Comparison of ENCODE assay signal across 7 cellular contexts in the genomic region with DNA sequence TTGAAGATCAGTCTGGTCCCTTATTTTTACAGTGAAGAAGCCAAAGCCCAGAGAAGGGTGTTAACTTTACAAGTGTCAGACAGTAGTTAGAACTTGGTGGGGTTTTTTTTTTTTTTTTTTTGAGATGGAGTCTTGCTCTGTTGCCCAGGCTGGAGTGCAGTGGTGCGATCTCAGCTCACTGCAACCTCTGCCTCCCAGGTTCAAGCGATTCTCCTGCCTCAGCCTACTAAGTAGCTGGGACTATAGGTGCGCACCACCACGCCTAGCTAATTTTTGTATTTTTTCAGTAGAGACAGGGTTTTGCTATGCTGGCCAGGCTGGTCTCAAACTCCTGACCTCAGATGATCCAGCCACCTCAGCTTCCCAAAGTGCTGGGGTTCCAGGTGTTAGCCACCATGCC. TPM values are rescaled to one million over a fixed set of nuclear protein-coding genes. Genes with fewer than 3 reads are reported as not detected.
DNase-seq lines count a peak whose midpoint lies in the region; ATAC-seq and TF ChIP-seq lines count a peak whose summit lies in the region.
"Not testable (repeated sequence)": the region's sequence is repeated elsewhere in the genome, so short reads cannot be mapped to it uniquely, and the experiment has no call there.

No MANE protein-coding gene starts in this region.

- CTCF ChIA-PET in activated CD8-positive, alpha-beta T cell treated with anti-CD3 and anti-CD28 coated beads, Interleukin-2, amount 10 ng/mL, durations not matched to agents 7 days and 5 days (lab: Charles Lee): interaction anchor here (1.7 kb wide), 1 partner anchor 9 kb away, joined by 4 read pairs; no protein-coding TSS in a partner anchor

- POLR2A ChIA-PET in activated CD8-positive, alpha-beta T cell treated with anti-CD3 and anti-CD28 coated beads, Interleukin-2, amount 10 ng/mL, durations not matched to agents 7 days and 5 days (lab: Charles Lee): not testable (repeated sequence)

- H3K27me3 Mint-ChIP-seq in CD4-positive, CD25-positive, alpha-beta regulatory T cell; T-helper 17 cell; activated CD8-positive, alpha-beta T cell treated with anti-CD3 and anti-CD28 coated beads, Interleukin-2, amount 10 ng/mL, durations not matched to agents 7 days and 5 days (ENCODE audit: low read depth); activated naive CD4-positive, alpha-beta T cell treated with anti-CD3 and anti-CD28 coated beads, Interleukin-2, amount 50 U/mL, for 24 hours; dendritic cell treated with granulocyte-macrophage colony-stimulating factor and Interleukin-4, amounts not matched to agents 40 ng/mL and 50 ng/mL, for 4 days: not testable (repeated sequence)

- peaks cover 58% of the 10 kb centered on the region for H4K20me1 ChIP-seq in Loucy (ENCODE audit: insufficient read depth, low read length, poor library complexity, severe bottlenecking)
- peaks cover 18% of the 10 kb centered on the region for H4K20me1 ChIP-seq in osteoblast (ENCODE audit: insufficient read depth, low read length)

- not testable (repeated sequence) for H3F3A ChIP-seq in Loucy (ENCODE audit: low read depth)

- peaks cover 45% of the 10 kb centered on the region for H3K36me3 Mint-ChIP-seq in CD4-positive, CD25-positive, alpha-beta regulatory T cell
- H3K36me3 Mint-ChIP-seq in T-helper 17 cell (ENCODE audit: low read depth): not testable (repeated sequence)
- peaks cover 79% of the 10 kb centered on the region for H3K36me3 Mint-ChIP-seq in activated CD8-positive, alpha-beta T cell treated with anti-CD3 and anti-CD28 coated beads, Interleukin-2, amount 10 ng/mL, durations not matched to agents 7 days and 5 days (ENCODE audit: low read depth)
- H3K36me3 Mint-ChIP-seq in activated naive CD4-positive, alpha-beta T cell treated with anti-CD3 and anti-CD28 coated beads, Interleukin-2, amount 50 U/mL, for 24 hours: peaks cover 21% of the 10 kb centered on the region
- peaks cover 84% of the 10 kb centered on the region for H3K36me3 Mint-ChIP-seq in dendritic cell treated with granulocyte-macrophage colony-stimulating factor and Interleukin-4, amounts not matched to agents 40 ng/mL and 50 ng/mL, for 4 days (ENCODE audit: low read depth)

- not testable (repeated sequence) for H2AFZ ChIP-seq in Loucy (ENCODE audit: low read length); osteoblast (ENCODE audit: low read length)

- H3K9me3 ChIP-seq in CD4-positive, CD25-positive, alpha-beta regulatory T cell (ENCODE audit: control insufficient read depth in 2 of 2, low read length in 2 of 2); Loucy (ENCODE audit: insufficient read depth, low read depth, low read length); T-helper 17 cell (ENCODE audit: control insufficient read depth, low read length, poor library complexity, severe bottlenecking); osteoblast (ENCODE audit: low read depth, low read length): not testable (repeated sequence)

- peaks cover 66% of the 10 kb centered on the region for H3K36me3 ChIP-seq in CD4-positive, CD25-positive, alpha-beta regulatory T cell (ENCODE audit: control insufficient read depth, insufficient read depth, low read length)
- H3K36me3 ChIP-seq in Loucy (ENCODE audit: insufficient read depth, low read length) (peaks cover 40% of the 10 kb centered on the region), osteoblast (ENCODE audit: insufficient read depth, low read length) (peaks cover 61% of the 10 kb centered on the region)

- H3K27ac ChIP-seq in CD4-positive, CD25-positive, alpha-beta regulatory T cell (ENCODE audit: insufficient read depth, low read length, poor library complexity, severe bottlenecking): not testable (repeated sequence)
- peak overlapping the region; percentile 8 for H3K27ac ChIP-seq in osteoblast (ENCODE audit: low read depth, low read length)

- peak overlapping the region; percentile 43 for H3K4me3 ChIP-seq in CD4-positive, CD25-positive, alpha-beta regulatory T cell (ENCODE audit: low read depth, low read length)
- peak overlapping the region; percentile 16 for H3K4me3 ChIP-seq in Loucy (ENCODE audit: low read length, poor library complexity, severe bottlenecking)
- not testable (repeated sequence) for H3K4me3 ChIP-seq in osteoblast (ENCODE audit: insufficient read depth, low read length)

- H3K9ac ChIP-seq in Loucy (ENCODE audit: low read depth, low read length, poor library complexity, severe bottlenecking): not testable (repeated sequence)

- DNase-seq in CD4-positive, CD25-positive, alpha-beta regulatory T cell; T-helper 17 cell; activated CD8-positive, alpha-beta T cell treated with anti-CD3 and anti-CD28 coated beads, Interleukin-2, amount 10 ng/mL, durations not matched to agents 7 days and 5 days; osteoblast (ENCODE audit: insufficient read length, low spot score, missing footprints): not testable (repeated sequence)

- H3K27me3 ChIP-seq in CD4-positive, CD25-positive, alpha-beta regulatory T cell (ENCODE audit: control insufficient read depth, insufficient read depth, low read length); Loucy (ENCODE audit: insufficient read depth, low read length, poor library complexity, severe bottlenecking); osteoblast (ENCODE audit: insufficient read depth, low read length): not testable (repeated sequence)

- TF ChIP-seq CTCF in Loucy (conservative IDR thresholded peaks at IDR 0.05; ENCODE audit: low read length); osteoblast (IDR thresholded peaks at IDR 0.05; ENCODE audit: extremely low read depth, low read depth, low read length): not testable (repeated sequence)

- peaks cover 63% of the 10 kb centered on the region for H3K4me1 ChIP-seq in CD4-positive, CD25-positive, alpha-beta regulatory T cell (ENCODE audit: control insufficient read depth, insufficient read depth, low read length, poor library complexity, severe bottlenecking)
- H3K4me1 ChIP-seq in Loucy (ENCODE audit: insufficient read depth, low read length, poor library complexity, severe bottlenecking) (peaks cover 41% of the 10 kb centered on the region), osteoblast (ENCODE audit: insufficient read depth, low read length) (peaks cover 27% of the 10 kb centered on the region)

- H3K9me3 Mint-ChIP-seq in CD4-positive, CD25-positive, alpha-beta regulatory T cell; activated CD8-positive, alpha-beta T cell treated with anti-CD3 and anti-CD28 coated beads, Interleukin-2, amount 10 ng/mL, durations not matched to agents 7 days and 5 days (ENCODE audit: insufficient read depth); activated naive CD4-positive, alpha-beta T cell treated with anti-CD3 and anti-CD28 coated beads, Interleukin-2, amount 50 U/mL, for 24 hours; dendritic cell treated with granulocyte-macrophage colony-stimulating factor and Interleukin-4, amounts not matched to agents 40 ng/mL and 50 ng/mL, for 4 days: not testable (repeated sequence)

- peak overlapping the region; percentile 69 to 95 (median 75) for H3K27ac Mint-ChIP-seq in CD4-positive, CD25-positive, alpha-beta regulatory T cell
- H3K27ac Mint-ChIP-seq in T-helper 17 cell: peak overlapping the region; percentile 94
- not testable (repeated sequence) for H3K27ac Mint-ChIP-seq in activated CD8-positive, alpha-beta T cell treated with anti-CD3 and anti-CD28 coated beads, Interleukin-2, amount 10 ng/mL, durations not matched to agents 7 days and 5 days
- peak overlapping the region; percentile 89 for H3K27ac Mint-ChIP-seq in activated naive CD4-positive, alpha-beta T cell treated with anti-CD3 and anti-CD28 coated beads, Interleukin-2, amount 50 U/mL, for 24 hours
- peak overlapping the region; percentile 10 for H3K27ac Mint-ChIP-seq in dendritic cell treated with granulocyte-macrophage colony-stimulating factor and Interleukin-4, amounts not matched to agents 40 ng/mL and 50 ng/mL, for 4 days

- not testable (repeated sequence) for H3K9me2 ChIP-seq in Loucy (replicated peaks; ENCODE audit: low read depth, low read length)

- H3K79me2 ChIP-seq in Loucy (ENCODE audit: insufficient read depth, low read length) (peaks cover 62% of the 10 kb centered on the region), osteoblast (ENCODE audit: insufficient read depth, low read length) (peaks cover 57% of the 10 kb centered on the region)

- H3K4me2 ChIP-seq in Loucy (ENCODE audit: low read depth, low read length, poor library complexity, severe bottlenecking): peak overlapping the region; percentile 53
- not testable (repeated sequence) for H3K4me2 ChIP-seq in osteoblast (ENCODE audit: insufficient read depth, low read length)

- intact Hi-C loops in dendritic cell treated with granulocyte-macrophage colony-stimulating factor and Interleukin-4, amounts not matched to agents 40 ng/mL and 50 ng/mL, for 4 days (cut with micrococcal nuclease): loop anchor here (5.0 kb wide), 1 partner anchor 56 kb away; no protein-coding TSS in a partner anchor

- peak overlapping the region; percentile 62 to 90 (median 78) for H3K4me3 Mint-ChIP-seq in CD4-positive, CD25-positive, alpha-beta regulatory T cell
- H3K4me3 Mint-ChIP-seq in T-helper 17 cell: peak overlapping the region; percentile 87
- peak overlapping the region; percentile 24 for H3K4me3 Mint-ChIP-seq in activated CD8-positive, alpha-beta T cell treated with anti-CD3 and anti-CD28 coated beads, Interleukin-2, amount 10 ng/mL, durations not matched to agents 7 days and 5 days
- peak overlapping the region; percentile 78 for H3K4me3 Mint-ChIP-seq in activated naive CD4-positive, alpha-beta T cell treated with anti-CD3 and anti-CD28 coated beads, Interleukin-2, amount 50 U/mL, for 24 hours
- not testable (repeated sequence) for H3K4me3 Mint-ChIP-seq in dendritic cell treated with granulocyte-macrophage colony-stimulating factor and Interleukin-4, amounts not matched to agents 40 ng/mL and 50 ng/mL, for 4 days

- H3K4me1 Mint-ChIP-seq in CD4-positive, CD25-positive, alpha-beta regulatory T cell: peaks cover 48 to 79% (median 64%) of the 10 kb centered on the region in 4 donors
- H3K4me1 Mint-ChIP-seq in T-helper 17 cell: peaks cover 46% of the 10 kb centered on the region
- H3K4me1 Mint-ChIP-seq in activated CD8-positive, alpha-beta T cell treated with anti-CD3 and anti-CD28 coated beads, Interleukin-2, amount 10 ng/mL, durations not matched to agents 7 days and 5 days (ENCODE audit: low read depth): peaks cover 71% of the 10 kb centered on the region
- H3K4me1 Mint-ChIP-seq in activated naive CD4-positive, alpha-beta T cell treated with anti-CD3 and anti-CD28 coated beads, Interleukin-2, amount 50 U/mL, for 24 hours: peaks cover 86% of the 10 kb centered on the region
- peaks cover 41% of the 10 kb centered on the region for H3K4me1 Mint-ChIP-seq in dendritic cell treated with granulocyte-macrophage colony-stimulating factor and Interleukin-4, amounts not matched to agents 40 ng/mL and 50 ng/mL, for 4 days (ENCODE audit: low read depth)

- not testable (repeated sequence) for ATAC-seq in CD4-positive, CD25-positive, alpha-beta regulatory T cell (ENCODE audit: low read depth in 2 of 2); T-helper 17 cell; activated CD8-positive, alpha-beta T cell treated with anti-CD3 and anti-CD28 coated beads, Interleukin-2, amount 10 ng/mL, durations not matched to agents 7 days and 5 days

RNA-seq across cellular contexts. Expression of a gene that starts 6.4 kb away (rescaled TPM):
- total RNA-seq in CD4-positive, CD25-positive, alpha-beta regulatory T cell: 164 TPM
- polyA plus RNA-seq in CD4-positive, CD25-positive, alpha-beta regulatory T cell: 100 to 1,000 TPM; 785 to 914 (median 844) TPM
- 100 to 1,000 TPM; 124 to 143 TPM for total RNA-seq in T-helper 17 cell
- 100 to 1,000 TPM; 229 to 234 TPM for total RNA-seq in activated CD8-positive, alpha-beta T cell treated with anti-CD3 and anti-CD28 coated beads, Interleukin-2, amount 10 ng/mL, durations not matched to agents 7 days and 5 days
- 187 and 207 TPM in 2 replicates for total RNA-seq in osteoblast
